ENCODE assay signal across 13 cellular contexts in genomic region chr12:112066566-112066965, GRCh38. TPM values are rescaled to one million over a fixed set of nuclear protein-coding genes. Genes with fewer than 3 reads are reported as not detected.
A peak's percentile ranks its signal among the peaks of the same experiment; 100 is the strongest.
DNase-seq lines count a peak whose midpoint lies in the region; ATAC-seq and TF ChIP-seq lines count a peak whose summit lies in the region.
"Had no signal": no experiment of that assay in that cellular context is flagged by ENCODE, and none has a peak within 500 bp of the region (broad histone marks: within the 10 kb centered on the region; RNA-seq: fewer than 3 reads in every experiment).

No MANE protein-coding gene starts in this region.

- H3K4me1 ChIP-seq in breast epithelium: no peaks in the 10 kb centered on the region
- no peaks in the 10 kb centered on the region for H3K4me1 ChIP-seq in HCT116 (ENCODE audit: control insufficient read depth in 1 of 2, insufficient read depth in 2 of 2, low read length in 2 of 2)
- H3K4me1 ChIP-seq: BE2C had no signal

- peak overlapping the region; percentile 41 for H3K27ac Mint-ChIP-seq in MCF 10A (ENCODE audit: low read depth, unreplicated experiment)
- peak overlapping the region; percentile 77 for H3K27ac Mint-ChIP-seq in activated T-helper 17 cell treated with anti-CD3 and anti-CD28 coated beads, Interleukin-2, amount 50 U/mL, for 72 hours
- peak overlapping the region; percentile 21 for H3K27ac Mint-ChIP-seq in stimulated activated effector memory CD8-positive, alpha-beta T cell treated with anti-CD3 and anti-CD28 coated beads, Interleukin-12 subunit alpha, Interleukin-12 subunit beta, amount 100 ng/mL, for 72 hours

- no peak overlapping the region for H2AFZ ChIP-seq in HCT116 (ENCODE audit: low read depth, low read length, poor library complexity, severe bottlenecking)

- H3K36me3 Mint-ChIP-seq in MCF 10A (ENCODE audit: insufficient read depth, unreplicated experiment): peaks cover 86% of the 10 kb centered on the region
- H3K36me3 Mint-ChIP-seq in activated T-helper 17 cell treated with anti-CD3 and anti-CD28 coated beads, Interleukin-2, amount 50 U/mL, for 72 hours (ENCODE audit: low read depth): peaks cover 100% of the 10 kb centered on the region
- peaks cover 100% of the 10 kb centered on the region for H3K36me3 Mint-ChIP-seq in stimulated activated effector memory CD8-positive, alpha-beta T cell treated with anti-CD3 and anti-CD28 coated beads, Interleukin-12 subunit alpha, Interleukin-12 subunit beta, amount 100 ng/mL, for 72 hours

- intact Hi-C loops in MCF 10A (cut with micrococcal nuclease): no loop called here
- intact Hi-C loops in breast epithelium (cut with DNase I; ENCODE audit: low total_unique reads): no loop called here
- intact Hi-C loops in HCT116 (cut with micrococcal nuclease): no loop called here

- no peak overlapping the region for H3K9ac ChIP-seq in HCT116 (ENCODE audit: low read length)

- H3K4me1 Mint-ChIP-seq in MCF 10A (ENCODE audit: insufficient read depth, unreplicated experiment): no peaks in the 10 kb centered on the region
- no peaks in the 10 kb centered on the region for H3K4me1 Mint-ChIP-seq in activated T-helper 17 cell treated with anti-CD3 and anti-CD28 coated beads, Interleukin-2, amount 50 U/mL, for 72 hours
- peaks cover 11% of the 10 kb centered on the region for H3K4me1 Mint-ChIP-seq in stimulated activated effector memory CD8-positive, alpha-beta T cell treated with anti-CD3 and anti-CD28 coated beads, Interleukin-12 subunit alpha, Interleukin-12 subunit beta, amount 100 ng/mL, for 72 hours

- H3K9me2 ChIP-seq in HCT116 (ENCODE audit: insufficient read depth): no peaks in the 10 kb centered on the region

- no peak overlapping the region for H3K4me3 ChIP-seq in breast epithelium
- H3K4me3 ChIP-seq in HCT116 (replicated peaks in 1 of 2; ENCODE audit: low read depth in 1 of 2, low read length in 2 of 2): no peak overlapping the region

- no peak for TF ChIP-seq RAD21 in HCT116 (IDR thresholded peaks at IDR 0.05; ENCODE audit: low read depth)

- no peaks in the 10 kb centered on the region for H3K9me3 ChIP-seq in breast epithelium
- H3K9me3 ChIP-seq in HCT116 (ENCODE audit: control insufficient read depth in 1 of 2, insufficient read depth in 1 of 2, low read depth in 1 of 2, low read length in 2 of 2): no peaks in the 10 kb centered on the region
- H3K9me3 ChIP-seq: BE2C had no signal

- H4K20me1 ChIP-seq in HCT116 (ENCODE audit: insufficient read depth): no peaks in the 10 kb centered on the region

- TF ChIP-seq POLR2A in breast epithelium (IDR thresholded peaks at IDR 0.05) (no peak), HCT116 (IDR thresholded peaks at IDR 0.05; ENCODE audit: borderline replicate concordance, extremely low read depth, insufficient read depth, insufficient read length) (no peak)

- TF ChIP-seq CTCF in MCF 10A (IDR thresholded peaks at IDR 0.05; ENCODE audit: unreplicated experiment): no peak
- TF ChIP-seq CTCF in breast epithelium (IDR thresholded peaks at IDR 0.05): no peak
- TF ChIP-seq CTCF in HCT116 (IDR thresholded peaks at IDR 0.05 in 2 of 3, conservative IDR thresholded peaks at IDR 0.05 in 1 of 3; ENCODE audit: borderline replicate concordance in 1 of 3, insufficient read depth in 1 of 3, low read depth in 2 of 3, low read length in 2 of 3): no peak

- POLR2A ChIA-PET in MCF 10A (lab: Yijun Ruan, JAX): interaction anchor here (1.0 kb wide), 1 partner anchor 22 kb away, joined by 3 read pairs; no protein-coding TSS in a partner anchor
- POLR2A ChIA-PET in HCT116 (lab: Charles Lee): no interaction called here

- ATAC-seq in HCT116 (no peak), GM21423 (IDR thresholded peaks at IDR 0.05; ENCODE audit: unreplicated experiment) (no peak)
- ATAC-seq in activated T-helper 17 cell treated with anti-CD3 and anti-CD28 coated beads, Interleukin-2, amount 50 U/mL, for 72 hours (replicated peaks): peak; percentile 46
- peak; percentile 69 for ATAC-seq in stimulated activated effector memory CD8-positive, alpha-beta T cell treated with anti-CD3 and anti-CD28 coated beads, Interleukin-12 subunit alpha, Interleukin-12 subunit beta, amount 100 ng/mL, for 72 hours

- H3K27ac ChIP-seq in breast epithelium (no peak overlapping the region), HCT116 (ENCODE audit: low read depth, low read length) (no peak overlapping the region)

- BruUV-seq in MCF 10A (replicated peaks; lab: Mats Ljungman, UMichigan) (TSS peak; percentile 14), HCT116 (replicated peaks; lab: Mats Ljungman, UMichigan) (TSS peak; percentile 15)

- H3K79me2 ChIP-seq in HCT116 (ENCODE audit: insufficient read depth, low read length): peaks cover 38% of the 10 kb centered on the region

- CTCF ChIA-PET in MCF 10A (lab: Yijun Ruan, JAX): no interaction called here
- CTCF ChIA-PET in HCT116 (lab: Charles Lee): interaction anchor here (1.1 kb wide), 1 partner anchor 11 kb away, joined by 3 read pairs; no protein-coding TSS in a partner anchor

- no peak overlapping the region for H3K4me2 ChIP-seq in HCT116 (ENCODE audit: low read length)

- H3K36me3 ChIP-seq in breast epithelium: peaks cover 3% of the 10 kb centered on the region
- peaks cover 41 to 65% of the 10 kb centered on the region in 2 experiments for H3K36me3 ChIP-seq in HCT116 (ENCODE audit: control insufficient read depth in 1 of 2, insufficient read depth in 2 of 2, low read length in 2 of 2)

- DNase-seq in MCF 10A (ENCODE audit: unreplicated experiment) (no peak), breast epithelium (ENCODE audit: low spot score in 2 of 2) (no peak), HCT116 (ENCODE audit: low read depth, low spot score) (no peak), NCI-H526 (lab: John Stamatoyannopoulos, UW) (no peak)
- no peak for DNase-seq in stimulated activated effector memory CD8-positive, alpha-beta T cell treated with anti-CD3 and anti-CD28 coated beads, Interleukin-12 subunit alpha, Interleukin-12 subunit beta, amount 100 ng/mL, for 72 hours (ENCODE audit: low spot score in 2 of 2)
- DNase-seq: BE2C, EL, Karpas-422, NCI-H1105 treated with DMSO at 0.1 percent for 48 hours, NCI-H187, NCI-H748 treated with DMSO at 0.1 percent for 48 hours had no signal

- H3K27me3 Mint-ChIP-seq in MCF 10A (ENCODE audit: insufficient read depth, unreplicated experiment): no peaks in the 10 kb centered on the region
- no peaks in the 10 kb centered on the region for H3K27me3 Mint-ChIP-seq in activated T-helper 17 cell treated with anti-CD3 and anti-CD28 coated beads, Interleukin-2, amount 50 U/mL, for 72 hours

- H3K27me3 ChIP-seq in breast epithelium (no peaks in the 10 kb centered on the region), HCT116 (ENCODE audit: insufficient read depth, low read length) (no peaks in the 10 kb centered on the region)
- H3K27me3 ChIP-seq: BE2C had no signal

- no peaks in the 10 kb centered on the region for H3K9me3 Mint-ChIP-seq in MCF 10A (ENCODE audit: unreplicated experiment)
- H3K9me3 Mint-ChIP-seq in activated T-helper 17 cell treated with anti-CD3 and anti-CD28 coated beads, Interleukin-2, amount 50 U/mL, for 72 hours: no peaks in the 10 kb centered on the region
- no peaks in the 10 kb centered on the region for H3K9me3 Mint-ChIP-seq in stimulated activated effector memory CD8-positive, alpha-beta T cell treated with anti-CD3 and anti-CD28 coated beads, Interleukin-12 subunit alpha, Interleukin-12 subunit beta, amount 100 ng/mL, for 72 hours

- RAD21 ChIA-PET in HCT116 (lab: Charles Lee; ENCODE audit: low non-redundant PET in 1 of 2, low total read pairs in 2 of 2, uncharacterized antibody in 2 of 2, unreplicated experiment in 2 of 2): no interaction called here

- no peak overlapping the region for H3K4me3 Mint-ChIP-seq in MCF 10A (ENCODE audit: unreplicated experiment)
- no peak overlapping the region for H3K4me3 Mint-ChIP-seq in activated T-helper 17 cell treated with anti-CD3 and anti-CD28 coated beads, Interleukin-2, amount 50 U/mL, for 72 hours
- H3K4me3 Mint-ChIP-seq in stimulated activated effector memory CD8-positive, alpha-beta T cell treated with anti-CD3 and anti-CD28 coated beads, Interleukin-12 subunit alpha, Interleukin-12 subunit beta, amount 100 ng/mL, for 72 hours: no peak overlapping the region

TF ChIP-seq in HCT116, 20 proteins besides CTCF, POLR2A, EP300 and RAD21 (continues in another document):
- TF ChIP-seq TCF7L2 (IDR thresholded peaks at IDR 0.05; ENCODE audit: borderline replicate concordance, extremely low read depth, insufficient read depth, insufficient read length) (no peak), CBX3 (IDR thresholded peaks at IDR 0.05; ENCODE audit: low read depth) (no peak), JUND (IDR thresholded peaks at IDR 0.05) (no peak)

RNA-seq across cellular contexts. Expression of gene NAA25, which starts 42.0 kb away (rescaled TPM):
- total RNA-seq in MCF 10A (2022) (37.1 and 39.2 TPM in 2 replicates), breast epithelium (10 to 100 TPM; 16.8 to 48.3 (median 37.0) TPM), HCT116 (2021; ENCODE audit: unreplicated experiment) (56.6 TPM)
- 11.3 and 13.8 TPM in 2 replicates for polyA plus RNA-seq in HCT116 (2012)
- 10 to 100 TPM; 37.0 to 45.7 TPM for total RNA-seq in activated T-helper 17 cell treated with anti-CD3 and anti-CD28 coated beads, Interleukin-2, amount 50 U/mL, for 72 hours

RNA-seq across cellular contexts. Expression of gene ERP29, which starts 53.3 kb away (rescaled TPM):
- total RNA-seq in MCF 10A (2022) (124 and 126 TPM in 2 replicates), breast epithelium (10 to 100 TPM; 40.3 to 52.8 (median 41.0) TPM), HCT116 (2021; ENCODE audit: unreplicated experiment) (130 TPM)
- polyA plus RNA-seq in HCT116 (2012): 158 and 172 TPM in 2 replicates
- total RNA-seq in activated T-helper 17 cell treated with anti-CD3 and anti-CD28 coated beads, Interleukin-2, amount 50 U/mL, for 72 hours: 10 to 100 TPM; 68.5 to 93.0 TPM

RNA-seq across cellular contexts. Expression of gene TMEM116, which starts 53.6 kb away (rescaled TPM):
- total RNA-seq in MCF 10A (2022): 13.9 and 15.2 TPM in 2 replicates
- total RNA-seq in breast epithelium: 10 to 100 TPM; 19.0 to 46.4 (median 29.8) TPM
- 6.8 TPM for total RNA-seq in HCT116 (2021; ENCODE audit: unreplicated experiment)
- 5.1 and 6.0 TPM in 2 replicates for polyA plus RNA-seq in HCT116 (2012)
- 10 to 100 TPM; 13.8 to 16.9 TPM for total RNA-seq in activated T-helper 17 cell treated with anti-CD3 and anti-CD28 coated beads, Interleukin-2, amount 50 U/mL, for 72 hours

RNA-seq across cellular contexts. Expression of gene TRAFD1, which starts 58.8 kb away (rescaled TPM):
- 23.4 and 29.7 TPM in 2 replicates for total RNA-seq in MCF 10A (2022)
- 10 to 100 TPM; 25.9 to 64.2 (median 54.4) TPM for total RNA-seq in breast epithelium
- total RNA-seq in HCT116 (2021; ENCODE audit: unreplicated experiment): 25.5 TPM
- 20.2 and 24.5 TPM in 2 replicates for polyA plus RNA-seq in HCT116 (2012)
- 10 to 100 TPM; 29.7 to 50.0 TPM for total RNA-seq in activated T-helper 17 cell treated with anti-CD3 and anti-CD28 coated beads, Interleukin-2, amount 50 U/mL, for 72 hours

Comparison
In these comparisons a context has a peak if more than half of its experiments do, and no peak if none do; other contexts are left out.
1. H3K27ac Mint-ChIP-seq: peak in every context shown above with its lines; median percentile 77 in activated T-helper 17 cell treated with anti-CD3 and anti-CD28 coated beads, Interleukin-2, amount 50 U/mL, for 72 hours; 41 in MCF 10A; 21 in stimulated activated effector memory CD8-positive, alpha-beta T cell treated with anti-CD3 and anti-CD28 coated beads, Interleukin-12 subunit alpha, Interleukin-12 subunit beta, amount 100 ng/mL, for 72 hours.
2. ATAC-seq: peak in activated T-helper 17 cell treated with anti-CD3 and anti-CD28 coated beads, Interleukin-2, amount 50 U/mL, for 72 hours (single experiment) and stimulated activated effector memory CD8-positive, alpha-beta T cell treated with anti-CD3 and anti-CD28 coated beads, Interleukin-12 subunit alpha, Interleukin-12 subunit beta, amount 100 ng/mL, for 72 hours (single experiment); none in HCT116 (single experiment) and GM21423 (single experiment).